ENCODE assay signal across 28 cellular contexts in the genomic region with DNA sequence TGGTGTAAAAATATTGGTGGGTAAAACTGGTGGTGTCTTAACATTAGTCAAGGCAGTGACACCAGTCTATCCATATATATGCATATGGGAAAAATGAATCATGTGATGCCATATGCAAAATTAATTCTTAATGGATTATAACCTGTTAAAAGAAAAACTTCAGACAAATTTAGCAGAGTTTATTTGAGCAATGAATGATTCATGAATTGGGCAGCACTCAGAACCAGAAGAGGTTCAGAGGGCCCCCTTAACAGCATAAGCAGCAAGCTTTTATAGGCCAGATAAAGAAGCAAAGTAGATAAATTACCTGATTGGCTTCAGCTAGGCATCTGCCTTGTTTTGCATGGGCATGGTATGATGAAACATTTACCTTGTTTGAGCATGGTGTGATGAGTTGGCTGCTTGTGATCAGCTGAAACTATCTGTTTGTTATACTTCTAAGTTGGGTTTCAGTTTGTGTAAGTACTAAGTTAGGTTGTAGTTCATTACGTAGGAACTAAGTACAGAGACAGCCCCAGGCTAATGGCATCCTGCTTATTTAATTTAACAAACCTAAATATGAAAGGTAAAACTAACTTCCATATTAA.
DNase-seq lines count a peak whose midpoint lies in the region; ATAC-seq and TF ChIP-seq lines count a peak whose summit lies in the region.
"Had no signal": no experiment of that assay in that cellular context is flagged by ENCODE, and none has a peak within 500 bp of the region (broad histone marks: within the 10 kb centered on the region; RNA-seq: fewer than 3 reads in every experiment).

No MANE protein-coding gene starts in this region.

- H3K4me1 ChIP-seq in mammary epithelial cell (ENCODE audit: insufficient read depth, low read length) (no peaks in the 10 kb centered on the region), breast epithelium (no peaks in the 10 kb centered on the region)

- H3K27ac Mint-ChIP-seq in activated CD4-positive, alpha-beta T cell treated with anti-CD3 and anti-CD28 coated beads for 36 hours, result no peak overlapping the region
- H3K27ac Mint-ChIP-seq in activated CD4-positive, alpha-beta T cell treated with anti-CD3 and anti-CD28 coated beads, Interleukin-2, amount 10 ng/mL, durations not matched to agents 24 days and 14 days, result no peak overlapping the region
- no peak overlapping the region for H3K27ac Mint-ChIP-seq in immature natural killer cell
- H3K27ac Mint-ChIP-seq: CD14-positive monocyte had no signal

- no peak for TF ChIP-seq CTCF in mammary epithelial cell (conservative IDR thresholded peaks at IDR 0.05 in 1 of 2, IDR thresholded peaks at IDR 0.05 in 1 of 2; ENCODE audit: extremely low read depth in 1 of 2, insufficient read depth in 1 of 2, low read depth in 1 of 2, low read length in 2 of 2)
- no peak for TF ChIP-seq CTCF in breast epithelium (IDR thresholded peaks at IDR 0.05)

- BruUV-seq in mammary epithelial cell (replicated peaks; lab: Mats Ljungman, UMichigan), result no TSS peak

- no peak overlapping the region for H2AFZ ChIP-seq in mammary epithelial cell (ENCODE audit: low read depth, low read length)

- ATAC-seq in activated CD4-positive, alpha-beta T cell treated with anti-CD3 and anti-CD28 coated beads for 36 hours, result peak; percentile 77
- no peak for ATAC-seq in HG02970 (IDR thresholded peaks at IDR 0.05; ENCODE audit: low FRiP score, unreplicated experiment)
- ATAC-seq: GM12878, PC-3 had no signal

- H3K27me3 Mint-ChIP-seq in activated CD4-positive, alpha-beta T cell treated with anti-CD3 and anti-CD28 coated beads for 36 hours, result no peaks in the 10 kb centered on the region
- no peaks in the 10 kb centered on the region for H3K27me3 Mint-ChIP-seq in activated CD4-positive, alpha-beta T cell treated with anti-CD3 and anti-CD28 coated beads, Interleukin-2, amount 10 ng/mL, durations not matched to agents 24 days and 14 days
- H3K27me3 Mint-ChIP-seq in immature natural killer cell (ENCODE audit: low read depth in 3 of 3), result no peaks in the 10 kb centered on the region
- H3K27me3 Mint-ChIP-seq: CD8-positive, alpha-beta memory T cell had no signal

- H3K4me3 ChIP-seq in mammary epithelial cell (replicated peaks in 1 of 3; ENCODE audit: insufficient read depth in 1 of 3, low read depth in 2 of 3, low read length in 3 of 3), result no peak overlapping the region
- H3K4me3 ChIP-seq in breast epithelium, result no peak overlapping the region
- H3K4me3 ChIP-seq: GM12878, HAP-1, MG63 had no signal

- POLR2A ChIA-PET in activated CD4-positive, alpha-beta T cell treated with anti-CD3 and anti-CD28 coated beads for 36 hours (lab: Charles Lee), result no interaction called here

- CTCF ChIA-PET in activated CD4-positive, alpha-beta T cell treated with anti-CD3 and anti-CD28 coated beads for 36 hours (lab: Charles Lee), result no interaction called here
- CTCF ChIA-PET in mammary epithelial cell (lab: Charles Lee; ENCODE audit: low non-redundant PET), result no interaction called here

- dilution Hi-C loops in mammary epithelial cell (cut with HindIII; ENCODE audit: low sequenced_read_pairs), result no loop called here

- peaks cover 34% of the 10 kb centered on the region for H3K36me3 Mint-ChIP-seq in activated CD4-positive, alpha-beta T cell treated with anti-CD3 and anti-CD28 coated beads for 36 hours (ENCODE audit: low read depth)
- H3K36me3 Mint-ChIP-seq in activated CD4-positive, alpha-beta T cell treated with anti-CD3 and anti-CD28 coated beads, Interleukin-2, amount 10 ng/mL, durations not matched to agents 24 days and 14 days (ENCODE audit: low read depth), result peaks cover 27% of the 10 kb centered on the region
- H3K36me3 Mint-ChIP-seq in immature natural killer cell, result peaks cover 8 to 20% (median 16%) of the 10 kb centered on the region in 3 donors

- H3K9me3 Mint-ChIP-seq in activated CD4-positive, alpha-beta T cell treated with anti-CD3 and anti-CD28 coated beads for 36 hours (ENCODE audit: low read depth), result no peaks in the 10 kb centered on the region
- H3K9me3 Mint-ChIP-seq in activated CD4-positive, alpha-beta T cell treated with anti-CD3 and anti-CD28 coated beads, Interleukin-2, amount 10 ng/mL, durations not matched to agents 24 days and 14 days, result peaks cover 4% of the 10 kb centered on the region
- H3K9me3 Mint-ChIP-seq in immature natural killer cell, result no peaks in the 10 kb centered on the region
- H3K9me3 Mint-ChIP-seq: CD14-positive monocyte had no signal

- no peaks in the 10 kb centered on the region for H3K27me3 ChIP-seq in mammary epithelial cell (ENCODE audit: insufficient read depth, low read length)
- H3K27me3 ChIP-seq in breast epithelium, result no peaks in the 10 kb centered on the region
- H3K27me3 ChIP-seq: BE2C, MG63 had no signal

- in situ Hi-C loops in mammary epithelial cell (cut with MboI; ENCODE audit: low sequenced_read_pairs in 2 of 2), result loop anchor here in 1 of 2 donors (25.0 kb wide), 1 partner anchor 697 kb away; a partner anchor contains a TSS

- H3K36me3 ChIP-seq in mammary epithelial cell (ENCODE audit: insufficient read depth, low read length) (no peaks in the 10 kb centered on the region), breast epithelium (no peaks in the 10 kb centered on the region)
- H3K36me3 ChIP-seq: BE2C, HAP-1, MG63 had no signal

- peaks cover 20% of the 10 kb centered on the region for H3K4me1 Mint-ChIP-seq in activated CD4-positive, alpha-beta T cell treated with anti-CD3 and anti-CD28 coated beads for 36 hours
- H3K4me1 Mint-ChIP-seq in activated CD4-positive, alpha-beta T cell treated with anti-CD3 and anti-CD28 coated beads, Interleukin-2, amount 10 ng/mL, durations not matched to agents 24 days and 14 days, result peaks cover 14% of the 10 kb centered on the region
- peaks cover 14 to 24% of the 10 kb centered on the region in 2 donors for H3K4me1 Mint-ChIP-seq in immature natural killer cell

- no peaks in the 10 kb centered on the region for H4K20me1 ChIP-seq in mammary epithelial cell (ENCODE audit: insufficient read depth, low read length)

- intact Hi-C loops in activated CD4-positive, alpha-beta T cell treated with anti-CD3 and anti-CD28 coated beads for 36 hours (cut with DNase I, micrococcal nuclease), result loop anchor here (5.0 to 10.0 kb wide), 4 partner anchors 33 to 785 kb away; a partner anchor contains a TSS
- intact Hi-C loops in activated CD4-positive, alpha-beta T cell treated with anti-CD3 and anti-CD28 coated beads, Interleukin-2, amount 10 ng/mL, durations not matched to agents 24 days and 14 days (cut with micrococcal nuclease), result loop anchor here (10.0 kb wide), 1 partner anchor 715 kb away; no protein-coding TSS in a partner anchor
- intact Hi-C loops in mammary epithelial cell (cut with micrococcal nuclease), result loop anchor here (5.0 kb wide), 1 partner anchor 697 kb away; a partner anchor contains a TSS
- intact Hi-C loops in breast epithelium (cut with DNase I; ENCODE audit: low total_unique reads), result loop anchor here (5.0 kb wide), 1 partner anchor 1737 kb away; no protein-coding TSS in a partner anchor

- H3K9me3 ChIP-seq in mammary epithelial cell (replicated peaks; ENCODE audit: insufficient read depth, low read length) (no peaks in the 10 kb centered on the region), breast epithelium (no peaks in the 10 kb centered on the region)
- H3K9me3 ChIP-seq: BE2C, HAP-1, MG63 had no signal

- TF ChIP-seq POLR2A in breast epithelium (IDR thresholded peaks at IDR 0.05), result no peak

- WGBS in mammary epithelial cell (ENCODE audit: low coverage, missing lambda C conversion rate), result 100% methylated on average over 1 of the region's 1 CpG

- no peak overlapping the region for H3K27ac ChIP-seq in mammary epithelial cell (ENCODE audit: insufficient read depth, low read depth, low read length)
- no peak overlapping the region for H3K27ac ChIP-seq in breast epithelium
- H3K27ac ChIP-seq in epithelial cell of prostate, result no peak overlapping the region

- no peaks in the 10 kb centered on the region for H3K79me2 ChIP-seq in mammary epithelial cell (ENCODE audit: insufficient read depth, low read length)

- H3K9ac ChIP-seq in mammary epithelial cell (ENCODE audit: insufficient read depth, low read length), result no peak overlapping the region

- no peak overlapping the region for H3K4me2 ChIP-seq in mammary epithelial cell (ENCODE audit: insufficient read depth, low read depth, low read length)

- no peak overlapping the region for H3K4me3 Mint-ChIP-seq in activated CD4-positive, alpha-beta T cell treated with anti-CD3 and anti-CD28 coated beads for 36 hours
- H3K4me3 Mint-ChIP-seq in activated CD4-positive, alpha-beta T cell treated with anti-CD3 and anti-CD28 coated beads, Interleukin-2, amount 10 ng/mL, durations not matched to agents 24 days and 14 days, result no peak overlapping the region
- no peak overlapping the region for H3K4me3 Mint-ChIP-seq in immature natural killer cell
- H3K4me3 Mint-ChIP-seq: CD14-positive monocyte; CD8-positive, alpha-beta memory T cell had no signal

- DNase-seq in activated CD4-positive, alpha-beta T cell treated with anti-CD3 and anti-CD28 coated beads for 36 hours, result peak; percentile 23
- DNase-seq in activated CD4-positive, alpha-beta T cell treated with anti-CD3 and anti-CD28 coated beads, Interleukin-2, amount 10 ng/mL, durations not matched to agents 24 days and 14 days, result no peak
- DNase-seq in mammary epithelial cell (peak; percentile 12), breast epithelium (ENCODE audit: low spot score in 2 of 2) (no peak), epithelial cell of prostate (ENCODE audit: low read depth, low spot score) (peak; percentile 1), immature natural killer cell (no peak)
- DNase-seq: 8988T; ACHN; BE2C; CD8-positive, alpha-beta memory T cell; DMS 273 treated with DMSO at 0.1 percent for 48 hours; DMS79; EL; GDM1; GOT3; IMR-90; KG1; MG63; NCI-H2029; NCI-H446; NCI-H524 treated with DMSO at 0.1 percent for 48 hours; NCI-H774; NK-92 treated with Interleukin-12 subunit alpha and Interleukin-12 subunit beta, amount 100 ng/mL, for 24 hours; PC-3 had no signal

Comparison
In these comparisons a context has a peak if more than half of its experiments do, and no peak if none do; other contexts are left out.
1. DNase-seq: peak in activated CD4-positive, alpha-beta T cell treated with anti-CD3 and anti-CD28 coated beads for 36 hours (single experiment), mammary epithelial cell (single experiment) and epithelial cell of prostate (single experiment); none in activated CD4-positive, alpha-beta T cell treated with anti-CD3 and anti-CD28 coated beads, Interleukin-2, amount 10 ng/mL, durations not matched to agents 24 days and 14 days (single experiment), breast epithelium (0 of 2) and immature natural killer cell (0 of 3).